Comparison of ENCODE assay signal across 8 cellular contexts in genomic region chr20:58481541-58482021, GRCh38. TPM values are rescaled to one million over a fixed set of nuclear protein-coding genes. Genes with fewer than 3 reads are reported as not detected.
DNase-seq lines count a peak whose midpoint lies in the region; ATAC-seq, FAIRE-seq and TF ChIP-seq lines count a peak whose summit lies in the region.

No MANE protein-coding gene starts in this region.

- peak; percentile 89 for ATAC-seq in PC-3
- ATAC-seq in HG03025 (IDR thresholded peaks at IDR 0.05; ENCODE audit: low FRiP score, unreplicated experiment): no peak

- H3K9me3 ChIP-seq in PC-3 (ENCODE audit: low read length): peaks cover 8% of the 10 kb centered on the region; the same call in 1 of the 2 replicates

- intact Hi-C loops in PC-3 (cut with micrococcal nuclease): loop anchor here (1.0 to 2.0 kb wide), 4 partner anchors 163 to 358 kb away; partner anchors contain the start of gene NPEPL1

- POLR2A ChIA-PET in PC-3 (lab: Charles Lee; ENCODE audit: unreplicated experiment): interaction anchor here (0.5 to 0.6 kb wide), 2 partner anchors 169 to 869 kb away, joined by 3 read pairs; no protein-coding TSS in a partner anchor

- CTCF ChIA-PET in PC-3 (lab: Charles Lee): interaction anchor here (0.6 to 2.0 kb wide), 12 partner anchors 130 to 371 kb away, joined by 3 to 15 read pairs (median 6); partner anchors contain the start of genes GNAS and STX16

- H4K20me1 ChIP-seq in PC-3 (ENCODE audit: low read length): no peaks in the 10 kb centered on the region

- no peaks in the 10 kb centered on the region for H3K79me2 ChIP-seq in PC-3 (ENCODE audit: low read length)

- no peak overlapping the region for H3K9ac ChIP-seq in PC-3 (ENCODE audit: low read length)

- H3K4me3 ChIP-seq in PC-3 (ENCODE audit: low read length): no peak overlapping the region

- no peaks in the 10 kb centered on the region for H3F3A ChIP-seq in PC-3 (ENCODE audit: low read length, unreplicated experiment)

- peaks cover 5% of the 10 kb centered on the region for H3K4me1 ChIP-seq in PC-3 (ENCODE audit: insufficient read depth, low read length)

- TF ChIP-seq POLR2A in GM12891 (IDR thresholded peaks at IDR 0.05; ENCODE audit: low read depth, low read length): no peak

- H3K36me3 ChIP-seq in PC-3 (ENCODE audit: low read depth, low read length): no peaks in the 10 kb centered on the region

- peak; percentile 99 for TF ChIP-seq CTCF in PC-3 (conservative IDR thresholded peaks at IDR 0.05; ENCODE audit: low read depth, low read length)

- H2AFZ ChIP-seq in PC-3 (ENCODE audit: low read length): peak overlapping the region; percentile 77

- peak overlapping the region; percentile 64 for H3K4me2 ChIP-seq in PC-3 (ENCODE audit: low read length)

- peak; percentile 67 for DNase-seq in GM12891 (ENCODE audit: insufficient read length, low spot score)
- DNase-seq in PC-3: peak; percentile 86
- peak; percentile 65 for DNase-seq in activated naive CD8-positive, alpha-beta T cell treated with anti-CD3 and anti-CD28 coated beads, Interleukin-2, amount 50 U/mL, for 16 hours (ENCODE audit: low read depth, low spot score)
- peak; percentile 98 for DNase-seq in iPS-NIHi7 (ENCODE audit: extremely low spot score)
- DNase-seq in stimulated activated CD4-positive, alpha-beta T cell treated with anti-CD3 and anti-CD28 coated beads, Interleukin-4, amount 100 ng/mL, for 1 hour: peak; percentile 52
- no peak for DNase-seq in NCI-H187 treated with DMSO at 0.1 percent for 48 hours (lab: John Stamatoyannopoulos, UW)
- DNase-seq in NCI-H2107 (lab: John Stamatoyannopoulos, UW): no peak

- FAIRE-seq in GM12891 (lab: Jason Lieb, UNC): no peak

- BruUV-seq in PC-3 (replicated peaks; lab: Mats Ljungman, UMichigan): no TSS peak

- no peak overlapping the region for H3K27ac ChIP-seq in PC-3 (ENCODE audit: low read length)

- H3K9me2 ChIP-seq in PC-3 (replicated peaks; ENCODE audit: low read length): no peaks in the 10 kb centered on the region

- H3K27me3 ChIP-seq in PC-3 (ENCODE audit: low read length): no peaks in the 10 kb centered on the region

TF ChIP-seq in GM12891, 5 proteins besides CTCF, POLR2A, EP300 and RAD21:
- TF ChIP-seq PAX5 (IDR thresholded peaks at IDR 0.05; ENCODE audit: insufficient read depth, low read length, severe bottlenecking): no peak
- no peak for TF ChIP-seq SPI1 (IDR thresholded peaks at IDR 0.05; ENCODE audit: low read depth, low read length)

RNA-seq across cellular contexts. Expression of gene APCDD1L, which starts 33.6 kb away (rescaled TPM):
- not detected for polyA plus RNA-seq in GM12891 (2012; ENCODE audit: low read depth, missing spikeins)
- total RNA-seq in PC-3 (2014; rRNA removed): 2.0 and 4.9 TPM in 2 replicates

Comparison
In these comparisons a context has a peak if more than half of its experiments do, and no peak if none do; other contexts are left out.
1. DNase-seq: peak in GM12891 (single experiment), PC-3 (single experiment), activated naive CD8-positive, alpha-beta T cell treated with anti-CD3 and anti-CD28 coated beads, Interleukin-2, amount 50 U/mL, for 16 hours (single experiment), iPS-NIHi7 (single experiment) and stimulated activated CD4-positive, alpha-beta T cell treated with anti-CD3 and anti-CD28 coated beads, Interleukin-4, amount 100 ng/mL, for 1 hour (single experiment); none in NCI-H187 treated with DMSO at 0.1 percent for 48 hours (single experiment) and NCI-H2107 (single experiment).